ENCODE assay signal across 2 cellular contexts in the genomic region with DNA sequence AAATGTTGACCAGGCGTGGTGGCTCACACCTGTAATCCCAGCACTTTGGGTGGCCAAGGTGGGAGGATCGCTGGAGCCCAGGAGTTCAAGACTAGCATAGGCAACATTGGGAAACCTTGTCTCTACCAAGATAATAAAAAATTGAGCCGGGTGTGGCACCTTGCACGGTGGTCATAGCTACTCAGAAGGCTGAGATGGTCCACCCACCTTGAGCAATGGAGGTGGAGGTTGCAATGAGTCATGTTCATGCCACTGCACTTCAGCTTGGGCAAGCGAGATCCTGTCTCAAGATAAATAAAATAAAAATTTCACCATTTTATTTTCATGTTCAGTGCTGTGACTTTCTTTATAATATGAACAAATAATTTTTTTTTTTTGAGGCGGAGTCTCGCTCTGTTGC.
TF ChIP-seq lines count a peak whose summit lies in the region.

No MANE protein-coding gene starts in this region.

TF ChIP-seq in HepG2, 621 proteins besides CTCF, POLR2A, EP300 and RAD21:
- TF ChIP-seq CCDC6 (CRISPR knock-in tag; IDR thresholded peaks at IDR 0.05) (no peak), FOSL2 (CRISPR knock-in tag; IDR thresholded peaks at IDR 0.05) (peak; percentile 45)

TF ChIP-seq in K562, 482 proteins besides CTCF, POLR2A, EP300 and RAD21:
- TF ChIP-seq POLR2AphosphoS5 (IDR thresholded peaks at IDR 0.05; ENCODE audit: control insufficient read depth, insufficient read depth, low read depth, low read length), result 0 out of 2 replicates have a peak, but pooled peaks have one; percentile 16
- TF ChIP-seq, protein P1, sequence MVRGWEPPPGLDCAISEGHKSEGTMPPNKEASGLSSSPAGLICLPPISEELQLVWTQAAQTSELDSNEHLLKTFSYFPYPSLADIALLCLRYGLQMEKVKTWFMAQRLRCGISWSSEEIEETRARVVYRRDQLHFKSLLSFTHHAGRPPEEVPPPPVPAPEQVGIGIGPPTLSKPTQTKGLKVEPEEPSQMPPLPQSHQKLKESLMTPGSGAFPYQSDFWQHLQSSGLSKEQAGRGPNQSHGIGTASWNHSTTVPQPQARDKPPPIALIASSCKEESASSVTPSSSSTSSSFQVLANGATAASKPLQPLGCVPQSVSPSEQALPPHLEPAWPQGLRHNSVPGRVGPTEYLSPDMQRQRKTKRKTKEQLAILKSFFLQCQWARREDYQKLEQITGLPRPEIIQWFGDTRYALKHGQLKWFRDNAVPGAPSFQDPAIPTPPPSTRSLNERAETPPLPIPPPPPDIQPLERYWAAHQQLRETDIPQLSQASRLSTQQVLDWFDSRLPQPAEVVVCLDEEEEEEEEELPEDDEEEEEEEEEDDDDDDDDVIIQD (CRISPR knock-in tag; IDR thresholded peaks at IDR 0.05), result no peak
